Comparison of ENCODE assay signal across 11 cellular contexts in genomic region chr5:6525910-6526309, GRCh38.
A peak's percentile ranks its signal among the peaks of the same experiment; 100 is the strongest.
DNase-seq lines count a peak whose midpoint lies in the region; ATAC-seq and TF ChIP-seq lines count a peak whose summit lies in the region.
"Had no signal": no experiment of that assay in that cellular context is flagged by ENCODE, and none has a peak within 500 bp of the region (broad histone marks: within the 10 kb centered on the region; RNA-seq: fewer than 3 reads in every experiment).

No MANE protein-coding gene starts in this region.

- WGBS in endodermal cell (ENCODE audit: insufficient coverage in 1 of 2, insufficient read length in 1 of 2), 2 experiments: 65 to 73% methylated on average over 8 to 9 of the region's 9 CpGs

- H3K27ac Mint-ChIP-seq in endodermal cell: no peak overlapping the region
- H3K27ac Mint-ChIP-seq: activated T-cell treated with anti-CD3 and anti-CD28 coated beads, Interleukin-2, amount 50 U/mL, for 72 hours had no signal

- no peaks in the 10 kb centered on the region for H3K36me3 Mint-ChIP-seq in endodermal cell (ENCODE audit: low read depth)

- peak; percentile 56 to 76 for ATAC-seq in gastrocnemius medialis
- ATAC-seq: activated T-cell treated with anti-CD3 and anti-CD28 coated beads, Interleukin-2, amount 50 U/mL, for 72 hours had no signal

- no peak for TF ChIP-seq POLR2A in gastrocnemius medialis (IDR thresholded peaks at IDR 0.05)

- TF ChIP-seq CTCF in endodermal cell (conservative IDR thresholded peaks at IDR 0.05) (peak; percentile 75), gastrocnemius medialis (IDR thresholded peaks at IDR 0.05 in 4 of 5, conservative IDR thresholded peaks at IDR 0.05 in 1 of 5) (peak in 3 of 5 experiments; percentile 29 to 37 (median 32)), tibial artery (IDR thresholded peaks at IDR 0.05) (no peak)

- no peak overlapping the region for H3K9ac ChIP-seq in endodermal cell (ENCODE audit: extremely low read depth, low read length, poor library complexity, severe bottlenecking)
- H3K9ac ChIP-seq: BLaER1 had no signal

- H3K4me3 ChIP-seq in endodermal cell (ENCODE audit: low read length) (no peak overlapping the region), gastrocnemius medialis (no peak overlapping the region), tibial artery (no peak overlapping the region)
- H3K4me3 ChIP-seq: BLaER1 had no signal

- H3K9me3 Mint-ChIP-seq in endodermal cell: no peaks in the 10 kb centered on the region
- H3K9me3 Mint-ChIP-seq: activated T-cell treated with anti-CD3 and anti-CD28 coated beads, Interleukin-2, amount 50 U/mL, for 72 hours had no signal

- H3K27ac ChIP-seq in endodermal cell (ENCODE audit: low read depth, low read length): no peak overlapping the region
- H3K27ac ChIP-seq in gastrocnemius medialis: no peak overlapping the region
- H3K27ac ChIP-seq in tibial artery: no peak overlapping the region
- H3K27ac ChIP-seq: BLaER1 had no signal

- no peaks in the 10 kb centered on the region for H3K4me1 ChIP-seq in endodermal cell (ENCODE audit: control insufficient read depth, insufficient read depth, low read length)
- peaks cover 9 to 26% of the 10 kb centered on the region in 2 donors for H3K4me1 ChIP-seq in gastrocnemius medialis
- H3K4me1 ChIP-seq in tibial artery: no peaks in the 10 kb centered on the region
- H3K4me1 ChIP-seq: BLaER1 had no signal

- in situ Hi-C loops in gastrocnemius medialis (cut with MboI; ENCODE audit: low sequenced_read_pairs in 4 of 4): no loop called here

- DNase-seq in NCI-H187 (lab: John Stamatoyannopoulos, UW) (peak; percentile 42 to 47), NCI-H187 treated with DMSO at 0.1 percent for 48 hours (lab: John Stamatoyannopoulos, UW) (no peak), NCI-H2081 (lab: John Stamatoyannopoulos, UW) (peak; percentile 60 to 84), endodermal cell (peak; percentile 81), gastrocnemius medialis (peak in 1 of 2 donors; percentile 39), NOMO-1 (lab: John Stamatoyannopoulos, UW; ENCODE audit: unreplicated experiment in 2 of 2) (no peak), T1000 (lab: John Stamatoyannopoulos, UW) (no peak), tibial artery (no peak)
- DNase-seq: midbrain had no signal

- intact Hi-C loops in gastrocnemius medialis (cut with DNase I; ENCODE audit: low total_unique reads): loop anchor here (5.0 kb wide), 2 partner anchors 64 to 234 kb away; no protein-coding TSS in a partner anchor
- intact Hi-C loops in tibial artery (cut with DNase I; ENCODE audit: low total_unique reads): no loop called here

- H3K9me3 ChIP-seq in endodermal cell (ENCODE audit: control insufficient read depth, low read length): no peaks in the 10 kb centered on the region
- no peaks in the 10 kb centered on the region for H3K9me3 ChIP-seq in gastrocnemius medialis
- H3K9me3 ChIP-seq in tibial artery: no peaks in the 10 kb centered on the region
- H3K9me3 ChIP-seq: BLaER1 had no signal

- H3K27me3 ChIP-seq in endodermal cell (ENCODE audit: control insufficient read depth, insufficient read depth, low read length, poor library complexity, severe bottlenecking) (peaks cover 3% of the 10 kb centered on the region), gastrocnemius medialis (no peaks in the 10 kb centered on the region), tibial artery (peaks cover 0 to 3% of the 10 kb centered on the region in 2 donors)
- H3K27me3 ChIP-seq: BLaER1 had no signal

- H3K27me3 Mint-ChIP-seq in endodermal cell (ENCODE audit: insufficient read depth): peaks cover 11% of the 10 kb centered on the region

- peaks cover 4% of the 10 kb centered on the region for H3K4me1 Mint-ChIP-seq in endodermal cell

- H3K4me3 Mint-ChIP-seq in endodermal cell: no peak overlapping the region
- H3K4me3 Mint-ChIP-seq: activated T-cell treated with anti-CD3 and anti-CD28 coated beads, Interleukin-2, amount 50 U/mL, for 72 hours had no signal

- H3K36me3 ChIP-seq in endodermal cell (ENCODE audit: control insufficient read depth, insufficient read depth, low read length): no peaks in the 10 kb centered on the region
- H3K36me3 ChIP-seq in gastrocnemius medialis: no peaks in the 10 kb centered on the region
- no peaks in the 10 kb centered on the region for H3K36me3 ChIP-seq in tibial artery
- H3K36me3 ChIP-seq: BLaER1 had no signal

Comparison
In these comparisons a context has a peak if more than half of its experiments do, and no peak if none do; other contexts are left out.
1. DNase-seq: peak in NCI-H187 (2 of 2), NCI-H2081 (2 of 2) and endodermal cell (single experiment); none in NCI-H187 treated with DMSO at 0.1 percent for 48 hours (single experiment), NOMO-1 (0 of 2), T1000 (single experiment) and tibial artery (0 of 2).
2. CTCF ChIP-seq: peak in endodermal cell (single experiment) and gastrocnemius medialis (3 of 5); none in tibial artery (0 of 2).